In genomic region chr7:76357379-76358052, GRCh38 we compare ENCODE assay signal across 8 cellular contexts. TPM values are rescaled to one million over a fixed set of nuclear protein-coding genes. Genes with fewer than 3 reads are reported as not detected.
DNase-seq lines count a peak whose midpoint lies in the region; ATAC-seq and TF ChIP-seq lines count a peak whose summit lies in the region.

No MANE protein-coding gene starts in this region.

- H3K36me3 Mint-ChIP-seq in IgD-negative memory B cell (peaks cover 3% of the 10 kb centered on the region), memory B cell (peaks cover 10% of the 10 kb centered on the region)

- no peak for TF ChIP-seq CTCF in AG04449 (IDR thresholded peaks at IDR 0.05; ENCODE audit: insufficient read depth, low read length, missing control alignments)
- TF ChIP-seq CTCF in astrocyte of the spinal cord (IDR thresholded peaks at IDR 0.05; ENCODE audit: low read depth, low read length) = no peak
- TF ChIP-seq CTCF in vagina (IDR thresholded peaks at IDR 0.05) = no peak

- H3K4me3 Mint-ChIP-seq in IgD-negative memory B cell = peak overlapping the region; percentile 92 to 99 (median 98)
- H3K4me3 Mint-ChIP-seq in memory B cell = peak overlapping the region; percentile 87

- no peak for TF ChIP-seq POLR2A in vagina (IDR thresholded peaks at IDR 0.05)

- DNase-seq in AG04449 (ENCODE audit: low read depth, low spot score) = no peak
- DNase-seq in astrocyte of the spinal cord (ENCODE audit: low read depth, low spot score) = no peak
- no peak for DNase-seq in memory B cell (ENCODE audit: low spot score in 2 of 2)
- no peak for DNase-seq in vagina (ENCODE audit: extremely low spot score in 2 of 2)
- no peak for DNase-seq in amniotic stem cell (lab: John Stamatoyannopoulos, UW)
- DNase-seq in SIG-M5 (lab: John Stamatoyannopoulos, UW) = no peak
- no peak for DNase-seq in amygdala (lab: John Stamatoyannopoulos, UW)

- no peak for ATAC-seq in memory B cell (ENCODE audit: low read depth)

- no peaks in the 10 kb centered on the region for H3K27me3 ChIP-seq in vagina

- no peaks in the 10 kb centered on the region for H3K27me3 Mint-ChIP-seq in IgD-negative memory B cell
- no peaks in the 10 kb centered on the region for H3K27me3 Mint-ChIP-seq in memory B cell

- intact Hi-C loops in vagina (cut with DNase I) = loop anchor here (2.0 kb wide), 1 partner anchor 39 kb away; no protein-coding TSS in a partner anchor

- H3K4me1 ChIP-seq in vagina = peaks cover 51% of the 10 kb centered on the region

- H3K27ac Mint-ChIP-seq in IgD-negative memory B cell (peak overlapping the region; percentile 87 to 98 (median 89)), memory B cell (peak overlapping the region; percentile 97)

- H3K4me1 Mint-ChIP-seq in IgD-negative memory B cell (peaks cover 30 to 39% (median 35%) of the 10 kb centered on the region in 3 donors), memory B cell (peaks cover 25% of the 10 kb centered on the region)

- POLR2A ChIA-PET in AG04449 (lab: Yijun Ruan, JAX) = interaction anchor here (0.6 to 1.5 kb wide), 4 partner anchors 19 to 35 kb away, joined by 3 read pairs; no protein-coding TSS in a partner anchor

- H3K9me3 Mint-ChIP-seq in IgD-negative memory B cell (no peaks in the 10 kb centered on the region), memory B cell (no peaks in the 10 kb centered on the region)

- CTCF ChIA-PET in AG04449 (lab: Yijun Ruan, JAX) = no interaction called here

- peak overlapping the region; percentile 100 for H3K27ac ChIP-seq in vagina

- no peaks in the 10 kb centered on the region for H3K9me3 ChIP-seq in vagina

- H3K4me3 ChIP-seq in AG04449 (ENCODE audit: low read depth, low read length) (peak overlapping the region; percentile 96), astrocyte of the spinal cord (ENCODE audit: low read depth, low read length) (peak overlapping the region; percentile 89), vagina (peak overlapping the region; percentile 82 to 91)

- H3K36me3 ChIP-seq in vagina = no peaks in the 10 kb centered on the region

- in situ Hi-C loops in astrocyte of the spinal cord (cut with HindIII; ENCODE audit: low sequenced_read_pairs) = no loop called here

RNA-seq across cellular contexts. Expression of gene YWHAG, which starts 1.3 kb away (rescaled TPM):
- 3.5 TPM for polyA plus RNA-seq in IgD-negative memory B cell
- total RNA-seq in vagina = 73.2 TPM

RNA-seq across cellular contexts. Expression of gene SSC4D, which starts 52.0 kb away (rescaled TPM):
- not detected for polyA plus RNA-seq in IgD-negative memory B cell
- not detected for total RNA-seq in vagina

RNA-seq across cellular contexts. Expression of gene HSPB1, which starts 55.0 kb away (rescaled TPM):
- polyA plus RNA-seq in IgD-negative memory B cell = 76.4 TPM
- total RNA-seq in vagina = 3,606 TPM
